Comparison of ENCODE assay signal across 23 cellular contexts in the genomic region with DNA sequence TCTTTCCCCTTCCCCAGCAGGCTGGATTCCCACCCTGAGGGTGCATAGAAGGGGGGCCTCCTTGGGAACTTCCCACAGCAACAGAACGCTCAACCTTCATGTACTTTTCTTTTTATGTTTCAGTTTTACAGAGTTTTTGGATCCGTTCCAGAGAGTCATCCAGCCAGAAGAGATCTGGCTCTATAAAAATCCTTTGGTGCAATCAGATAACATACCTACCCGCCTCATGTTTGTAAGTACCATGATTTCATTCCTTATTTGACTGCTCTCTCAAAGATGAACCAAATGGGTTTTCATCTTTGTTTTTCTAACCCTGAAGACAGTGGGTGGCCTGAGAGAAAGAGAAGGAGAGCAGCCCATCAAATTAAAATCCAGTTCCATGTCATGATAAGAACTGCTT. TPM values are rescaled to one million over a fixed set of nuclear protein-coding genes. Genes with fewer than 3 reads are reported as not detected.
DNase-seq lines count a peak whose midpoint lies in the region; ATAC-seq and TF ChIP-seq lines count a peak whose summit lies in the region.
"Had no signal": no experiment of that assay in that cellular context is flagged by ENCODE, and none has a peak within 500 bp of the region (broad histone marks: within the 10 kb centered on the region; RNA-seq: fewer than 3 reads in every experiment).

No MANE protein-coding gene starts in this region.

- peaks cover 41% of the 10 kb centered on the region for H3K36me3 Mint-ChIP-seq in HFFc6 (ENCODE audit: low read depth)
- H3K36me3 Mint-ChIP-seq: activated naive CD4-positive, alpha-beta T cell treated with anti-CD3 and anti-CD28 coated beads, Interleukin-2, amount 50 U/mL, for 24 hours; CD4-positive, CD25-positive, alpha-beta regulatory T cell; stimulated activated memory B cell treated with anti-CD40 and anti-IgM and Interleukin-4, amounts not matched to agents 10 μg/mL and 1 μg/mL and 100 μg/mL, for 72 hours had no signal

- ATAC-seq in GM18520 (IDR thresholded peaks at IDR 0.05; ENCODE audit: unreplicated experiment) = no peak
- ATAC-seq: activated T-cell treated with anti-CD3 and anti-CD28 coated beads, Interleukin-2, amount 50 U/mL, for 72 hours; GM23338; Panc1; sciatic nerve; stimulated activated memory B cell treated with anti-CD40 and anti-IgM and Interleukin-4, amounts not matched to agents 10 μg/mL and 1 μg/mL and 100 μg/mL, for 72 hours had no signal

- no peak overlapping the region for H3K9ac ChIP-seq in adipocyte (ENCODE audit: low read length)

- peaks cover 57% of the 10 kb centered on the region for H3K4me1 Mint-ChIP-seq in HFFc6 (ENCODE audit: low read depth)
- H3K4me1 Mint-ChIP-seq: activated naive CD4-positive, alpha-beta T cell treated with anti-CD3 and anti-CD28 coated beads, Interleukin-2, amount 50 U/mL, for 24 hours; CD4-positive, CD25-positive, alpha-beta regulatory T cell; stimulated activated memory B cell treated with anti-CD40 and anti-IgM and Interleukin-4, amounts not matched to agents 10 μg/mL and 1 μg/mL and 100 μg/mL, for 72 hours had no signal

- peaks cover 3% of the 10 kb centered on the region; the same call in 1 of the 2 replicates for H3K27me3 Mint-ChIP-seq in HFFc6 (ENCODE audit: insufficient read depth)
- H3K27me3 Mint-ChIP-seq: CD4-positive, CD25-positive, alpha-beta regulatory T cell; stimulated activated memory B cell treated with anti-CD40 and anti-IgM and Interleukin-4, amounts not matched to agents 10 μg/mL and 1 μg/mL and 100 μg/mL, for 72 hours had no signal

- no peak overlapping the region for H3K4me3 ChIP-seq in adipocyte (ENCODE audit: low read length)
- H3K4me3 ChIP-seq: GM23338, SK-N-MC had no signal

- DNase-seq in DMS 273 (lab: John Stamatoyannopoulos, UW; ENCODE audit: unreplicated experiment) (peak; percentile 59), HFFc6 (peak; percentile 23), adipocyte (ENCODE audit: low read depth) (peak; percentile 14), glomerular visceral epithelial cell (ENCODE audit: extremely low spot score) (peak; percentile 52), NCI-H2227 treated with DMSO at 0.1 percent for 48 hours (lab: John Stamatoyannopoulos, UW) (no peak), putamen (ENCODE audit: low spot score) (no peak), T-helper 1 cell (no peak)
- DNase-seq: activated CD4-positive, CD25-positive, alpha-beta regulatory T cell treated with anti-CD3 and anti-CD28 coated beads, Interleukin-2, amount 50 U/mL, for 72 hours; activated T-cell treated with anti-CD3 and anti-CD28 coated beads, Interleukin-2, amount 50 U/mL, for 72 hours; CD4-positive, CD25-positive, alpha-beta regulatory T cell; dermis blood vessel endothelial cell; DND-41; NCI-H1436 treated with DMSO at 0.1 percent for 48 hours; NCI-H345 had no signal

- peak overlapping the region; percentile 2; the same call in 1 of the 2 replicates for H3K27ac Mint-ChIP-seq in HFFc6
- H3K27ac Mint-ChIP-seq: activated naive CD4-positive, alpha-beta T cell treated with anti-CD3 and anti-CD28 coated beads, Interleukin-2, amount 50 U/mL, for 24 hours; activated T-cell treated with anti-CD3 and anti-CD28 coated beads, Interleukin-2, amount 50 U/mL, for 72 hours; CD4-positive, CD25-positive, alpha-beta regulatory T cell; GM23338; stimulated activated memory B cell treated with anti-CD40 and anti-IgM and Interleukin-4, amounts not matched to agents 10 μg/mL and 1 μg/mL and 100 μg/mL, for 72 hours had no signal

- no peaks in the 10 kb centered on the region for H3K27me3 ChIP-seq in adipocyte (replicated peaks; ENCODE audit: control insufficient read depth, insufficient read depth, low read length)
- H3K27me3 ChIP-seq: neutrophil had no signal

- H3K4me1 ChIP-seq in adipocyte (ENCODE audit: control insufficient read depth, insufficient read depth, low read length) = no peaks in the 10 kb centered on the region

- H3K9me3 Mint-ChIP-seq in HFFc6 = no peaks in the 10 kb centered on the region
- H3K9me3 Mint-ChIP-seq: activated naive CD4-positive, alpha-beta T cell treated with anti-CD3 and anti-CD28 coated beads, Interleukin-2, amount 50 U/mL, for 24 hours; GM23338 had no signal

- H3K9me3 ChIP-seq in adipocyte (ENCODE audit: control insufficient read depth, low read length) = peaks cover 3% of the 10 kb centered on the region
- H3K9me3 ChIP-seq: neutrophil had no signal

- no peak for TF ChIP-seq CTCF in HFFc6 (IDR thresholded peaks at IDR 0.05)

- H3K36me3 ChIP-seq in adipocyte (ENCODE audit: control insufficient read depth, insufficient read depth, low read length, severe bottlenecking) = no peaks in the 10 kb centered on the region
- H3K36me3 ChIP-seq: neutrophil had no signal

- H3K4me3 Mint-ChIP-seq in HFFc6 = no peak overlapping the region
- H3K4me3 Mint-ChIP-seq: activated naive CD4-positive, alpha-beta T cell treated with anti-CD3 and anti-CD28 coated beads, Interleukin-2, amount 50 U/mL, for 24 hours; activated T-cell treated with anti-CD3 and anti-CD28 coated beads, Interleukin-2, amount 50 U/mL, for 72 hours; CD4-positive, CD25-positive, alpha-beta regulatory T cell; GM23338; stimulated activated memory B cell treated with anti-CD40 and anti-IgM and Interleukin-4, amounts not matched to agents 10 μg/mL and 1 μg/mL and 100 μg/mL, for 72 hours had no signal

RNA-seq across cellular contexts. Expression of gene PLPP4, which starts 46.7 kb away (rescaled TPM):
- total RNA-seq in HFFc6 (2021; fragmentation: NEBNext Ultra II Directional; extraction: Animal tissue kit (Norgen Biotek cat#: 25700)) = 10 to 100 TPM; 12.2 to 31.1 (median 16.9) TPM
- total RNA-seq: activated CD8-positive, alpha-beta memory T cell treated with anti-CD3 and anti-CD28 coated beads for 36 hours; activated T-cell treated with anti-CD3 and anti-CD28 coated beads, Interleukin-2, amount 50 U/mL, for 72 hours; CD4-positive, CD25-positive, alpha-beta regulatory T cell had no signal

Comparison
In these comparisons a context has a peak if more than half of its experiments do, and no peak if none do; other contexts are left out.
1. DNase-seq: peak in DMS 273 (single experiment), HFFc6 (single experiment), adipocyte (single experiment) and glomerular visceral epithelial cell (single experiment); none in NCI-H2227 treated with DMSO at 0.1 percent for 48 hours (single experiment), putamen (single experiment) and T-helper 1 cell (0 of 5).